21 cellular contexts compared by ENCODE assay signal in genomic region chr7:138282997-138283396, GRCh38.
A peak's percentile ranks its signal among the peaks of the same experiment; 100 is the strongest.
DNase-seq lines count a peak whose midpoint lies in the region; ATAC-seq, FAIRE-seq and TF ChIP-seq lines count a peak whose summit lies in the region.
"Had no signal": no experiment of that assay in that cellular context is flagged by ENCODE, and none has a peak within 500 bp of the region (broad histone marks: within the 10 kb centered on the region; RNA-seq: fewer than 3 reads in every experiment).

No MANE protein-coding gene starts in this region.

- POLR2A ChIA-PET in HepG2 (lab: Yijun Ruan, JAX), result no interaction called here

- 97% methylated on average over 5 of the region's 5 CpGs for WGBS in HepG2 (ENCODE audit: low lambda C conversion rate)
- 78% methylated on average over 5 of the region's 5 CpGs for WGBS in right lobe of liver (ENCODE audit: insufficient coverage, low coverage, low lambda C conversion rate, missing lambda C conversion rate)
- WGBS in ovary, 3 donors, result 45 to 53% (median 45%) methylated on average over 5 of the region's 5 CpGs

- no TSS peak for BruUV-seq in HepG2 (replicated peaks; lab: Mats Ljungman, UMichigan)

- TF ChIP-seq POLR2A in HepG2 (IDR thresholded peaks at IDR 0.05; ENCODE audit: insufficient read depth in 1 of 2, low read depth in 2 of 2, low read length in 2 of 2) (no peak), right lobe of liver (IDR thresholded peaks at IDR 0.05) (no peak), ovary (IDR thresholded peaks at IDR 0.05) (no peak)

- H3K4me1 ChIP-seq in HepG2 (ENCODE audit: insufficient read depth, low read length) (peaks cover 18% of the 10 kb centered on the region), right lobe of liver (no peaks in the 10 kb centered on the region), ovary (ENCODE audit: insufficient read depth) (peaks cover 3% of the 10 kb centered on the region)
- H3K4me1 ChIP-seq: BLaER1 treated with 17β-estradiol and CSF1 and Interleukin-3, amounts not matched to agents 10 nM and 100 nM had no signal

- H3K27ac ChIP-seq in HepG2 (ENCODE audit: extremely low read length, insufficient read depth, low read length), result no peak overlapping the region
- no peak overlapping the region for H3K27ac ChIP-seq in right lobe of liver
- H3K27ac ChIP-seq in ovary, result no peak overlapping the region
- H3K27ac ChIP-seq: 22Rv1; BLaER1 treated with 17β-estradiol and CSF1 and Interleukin-3, amounts not matched to agents 10 nM and 100 nM had no signal

- no peak for TF ChIP-seq EP300 in HepG2 (IDR thresholded peaks at IDR 0.05; ENCODE audit: low read depth in 2 of 2, low read length in 2 of 2)
- TF ChIP-seq EP300 in HepG2 (CRISPR knock-in tag; IDR thresholded peaks at IDR 0.05; ENCODE audit: borderline replicate concordance), result no peak
- TF ChIP-seq EP300 in ovary (IDR thresholded peaks at IDR 0.05), result no peak

- no peaks in the 10 kb centered on the region for H3K9me3 ChIP-seq in HepG2 (ENCODE audit: low read length)
- no peaks in the 10 kb centered on the region for H3K9me3 ChIP-seq in right lobe of liver
- no peaks in the 10 kb centered on the region for H3K9me3 ChIP-seq in ovary
- H3K9me3 ChIP-seq: BLaER1 treated with 17β-estradiol and CSF1 and Interleukin-3, amounts not matched to agents 10 nM and 100 nM had no signal

- TF ChIP-seq CTCF in HepG2 (CRISPR knock-in tag; IDR thresholded peaks at IDR 0.05) (no peak), right lobe of liver (IDR thresholded peaks at IDR 0.05) (no peak), chondrocyte (IDR thresholded peaks at IDR 0.05) (no peak), mesothelial cell of epicardium (IDR thresholded peaks at IDR 0.05; ENCODE audit: unreplicated experiment) (no peak), ovary (IDR thresholded peaks at IDR 0.05) (no peak)

- peak overlapping the region; percentile 1 for H3K27ac Mint-ChIP-seq in chondrocyte (ENCODE audit: unreplicated experiment)
- H3K27ac Mint-ChIP-seq in mesothelial cell of epicardium, result peak overlapping the region; percentile 35
- H3K27ac Mint-ChIP-seq: CD4-positive, alpha-beta memory T cell had no signal

- H2AFZ ChIP-seq in HepG2 (ENCODE audit: low read length), result no peak overlapping the region

- H3K4me3 ChIP-seq in HepG2 (replicated peaks in 1 of 3; ENCODE audit: insufficient read depth in 1 of 3, low read depth in 2 of 3, low read length in 3 of 3), result no peak overlapping the region
- H3K4me3 ChIP-seq in right lobe of liver, result no peak overlapping the region
- no peak overlapping the region for H3K4me3 ChIP-seq in ovary
- H3K4me3 ChIP-seq: BLaER1 treated with 17β-estradiol and CSF1 and Interleukin-3, amounts not matched to agents 10 nM and 100 nM had no signal

- no peaks in the 10 kb centered on the region for H4K20me1 ChIP-seq in HepG2 (ENCODE audit: insufficient read depth, low read length)
- H4K20me1 ChIP-seq: BLaER1 treated with 17β-estradiol and CSF1 and Interleukin-3, amounts not matched to agents 10 nM and 100 nM had no signal

- CTCF ChIA-PET in HepG2 (lab: Yijun Ruan, JAX; ENCODE audit: low intra/inter-chr PET ratio, low total read pairs), result no interaction called here

- no peak overlapping the region for H3K4me2 ChIP-seq in HepG2 (ENCODE audit: low read depth, low read length)
- H3K4me2 ChIP-seq: BLaER1 treated with 17β-estradiol and CSF1 and Interleukin-3, amounts not matched to agents 10 nM and 100 nM had no signal

- H3K36me3 ChIP-seq in HepG2 (replicated peaks in 1 of 2; ENCODE audit: control insufficient read depth in 1 of 2, insufficient read depth in 2 of 2, low read length in 2 of 2) (no peaks in the 10 kb centered on the region), right lobe of liver (no peaks in the 10 kb centered on the region), ovary (no peaks in the 10 kb centered on the region)
- H3K36me3 ChIP-seq: BLaER1 treated with 17β-estradiol and CSF1 and Interleukin-3, amounts not matched to agents 10 nM and 100 nM had no signal

- intact Hi-C loops in HepG2 (cut with micrococcal nuclease; ENCODE audit: unreplicated experiment) (no loop called here), right lobe of liver (cut with DNase I) (no loop called here), ovary (cut with DNase I) (no loop called here)

- no peaks in the 10 kb centered on the region for H3K9me3 Mint-ChIP-seq in chondrocyte (ENCODE audit: low read depth)
- no peaks in the 10 kb centered on the region for H3K9me3 Mint-ChIP-seq in mesothelial cell of epicardium
- H3K9me3 Mint-ChIP-seq: CD4-positive, alpha-beta memory T cell had no signal

- DNase-seq in HepG2 (ENCODE audit: low spot score) (no peak), right lobe of liver (no peak), chondrocyte (ENCODE audit: low spot score) (no peak), mesothelial cell of epicardium (ENCODE audit: low spot score in 2 of 2, unreplicated experiment in 2 of 2) (no peak), ovary (no peak), HT-29 (ENCODE audit: low spot score) (no peak)
- DNase-seq: CD4-positive, alpha-beta memory T cell; NCI-H1092; NCI-H1436; NCI-H187 treated with DMSO at 0.1 percent for 48 hours; NCI-H2107; NCI-H446 treated with DMSO at 0.1 percent for 48 hours; NCI-H526 treated with DMSO at 0.1 percent for 48 hours; PC-3; Right ventricle myocardium superior had no signal

- no peaks in the 10 kb centered on the region for H3K79me2 ChIP-seq in HepG2 (ENCODE audit: insufficient read depth, low read length)

- H3K4me3 Mint-ChIP-seq in chondrocyte (ENCODE audit: unreplicated experiment), result no peak overlapping the region
- H3K4me3 Mint-ChIP-seq in mesothelial cell of epicardium, result no peak overlapping the region
- H3K4me3 Mint-ChIP-seq: CD4-positive, alpha-beta memory T cell had no signal

- ATAC-seq in HepG2 (no peak), right lobe of liver (no peak), HG03520 (IDR thresholded peaks at IDR 0.05; ENCODE audit: unreplicated experiment) (no peak), GM19452 (IDR thresholded peaks at IDR 0.05; ENCODE audit: unreplicated experiment) (no peak)
- ATAC-seq: PC-3 had no signal

- no peak overlapping the region for H3K9ac ChIP-seq in HepG2 (ENCODE audit: insufficient read depth, low read depth, low read length)
- H3K9ac ChIP-seq: BLaER1 treated with 17β-estradiol and CSF1 and Interleukin-3, amounts not matched to agents 10 nM and 100 nM had no signal

- H3K27me3 ChIP-seq in HepG2 (ENCODE audit: control insufficient read depth in 1 of 2, insufficient read depth in 2 of 2, low read length in 2 of 2) (no peaks in the 10 kb centered on the region), right lobe of liver (no peaks in the 10 kb centered on the region), ovary (no peaks in the 10 kb centered on the region)
- H3K27me3 ChIP-seq: BLaER1 treated with 17β-estradiol and CSF1 and Interleukin-3, amounts not matched to agents 10 nM and 100 nM had no signal

- in situ Hi-C loops in HepG2 (cut with HindIII; ENCODE audit: extremely low pct_ligation_motif_present, low pct_unique_long_range_greater_than_20kb), result no loop called here

- H3K4me1 Mint-ChIP-seq in chondrocyte (ENCODE audit: low read depth), result peaks cover 27% of the 10 kb centered on the region
- peaks cover 5% of the 10 kb centered on the region for H3K4me1 Mint-ChIP-seq in mesothelial cell of epicardium
- H3K4me1 Mint-ChIP-seq: CD4-positive, alpha-beta memory T cell had no signal

- no peaks in the 10 kb centered on the region for H3K27me3 Mint-ChIP-seq in chondrocyte (ENCODE audit: low read depth)
- no peaks in the 10 kb centered on the region for H3K27me3 Mint-ChIP-seq in mesothelial cell of epicardium (ENCODE audit: low read depth)

- no peak for TF ChIP-seq RAD21 in HepG2 (CRISPR knock-in tag; IDR thresholded peaks at IDR 0.05)

- H3K36me3 Mint-ChIP-seq in chondrocyte (ENCODE audit: low read depth), result no peaks in the 10 kb centered on the region
- no peaks in the 10 kb centered on the region for H3K36me3 Mint-ChIP-seq in mesothelial cell of epicardium
- H3K36me3 Mint-ChIP-seq: CD4-positive, alpha-beta memory T cell had no signal

- no peak for FAIRE-seq in HepG2 (lab: Jason Lieb, UNC)
- FAIRE-seq: G401.6, GM12892 had no signal

TF ChIP-seq in HepG2, 621 proteins besides CTCF, POLR2A, EP300 and RAD21:
- no peak for TF ChIP-seq ZFY (CRISPR knock-in tag; IDR thresholded peaks at IDR 0.05)
- TF ChIP-seq ERF (CRISPR knock-in tag; IDR thresholded peaks at IDR 0.05), result no peak
- no peak for TF ChIP-seq KLF15 (CRISPR knock-in tag; IDR thresholded peaks at IDR 0.05; ENCODE audit: borderline replicate concordance)
- TF ChIP-seq MAFF (IDR thresholded peaks at IDR 0.05; ENCODE audit: low read depth, low read length), result 0 out of 2 replicates have a peak, but pooled peaks have one; percentile 34
- TF ChIP-seq MAFK (conservative IDR thresholded peaks at IDR 0.05 in 1 of 2, IDR thresholded peaks at IDR 0.05 in 1 of 2; ENCODE audit: low read length in 2 of 2), result peak; percentile 49 to 57; a peak in 3 of 4 replicates
